ENCODE assay signal across 1 cellular context in genomic region chr20:36330091-36330490, GRCh38.
TF ChIP-seq lines count a peak whose summit lies in the region.

No MANE protein-coding gene starts in this region.

TF ChIP-seq in HCT116, 20 proteins besides CTCF, POLR2A, EP300 and RAD21 (continued from another document):
- no peak for TF ChIP-seq REST (IDR thresholded peaks at IDR 0.05; ENCODE audit: low read depth)
- TF ChIP-seq SP1 (IDR thresholded peaks at IDR 0.05; ENCODE audit: low read depth), result no peak
